ENCODE assay signal across 10 cellular contexts in the genomic region with DNA sequence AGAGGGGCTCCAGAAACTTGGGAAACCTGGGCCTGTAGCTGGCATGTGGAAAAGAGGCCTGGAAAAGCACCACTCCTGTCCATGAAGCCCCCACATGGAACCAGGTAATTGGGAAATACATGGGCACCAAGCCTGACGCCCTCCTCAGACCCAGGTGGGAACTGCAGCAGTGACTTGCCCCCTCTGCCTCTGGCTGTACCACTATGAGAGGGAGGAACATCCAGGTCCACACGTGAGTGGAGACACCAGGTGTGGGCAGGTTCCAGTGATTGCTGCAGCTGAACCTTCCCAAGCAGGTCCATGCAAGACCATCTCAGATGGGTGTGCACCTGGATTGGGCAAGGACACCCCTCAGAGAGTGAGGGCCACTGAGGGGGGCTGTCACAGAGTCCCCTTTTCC. TPM values are rescaled to one million over a fixed set of nuclear protein-coding genes. Genes with fewer than 3 reads are reported as not detected.
A peak's percentile ranks its signal among the peaks of the same experiment; 100 is the strongest.
DNase-seq lines count a peak whose midpoint lies in the region; ATAC-seq, FAIRE-seq and TF ChIP-seq lines count a peak whose summit lies in the region.
"Not testable (repeated sequence)": the region's sequence is repeated elsewhere in the genome, so short reads cannot be mapped to it uniquely, and the experiment has no call there.
"Had no signal": no experiment of that assay in that cellular context is flagged by ENCODE, and none has a peak within 500 bp of the region (broad histone marks: within the 10 kb centered on the region; RNA-seq: fewer than 3 reads in every experiment).

No MANE protein-coding gene starts in this region.

- not testable (repeated sequence) for H2BK15ac ChIP-seq in neuronal stem cell (ENCODE audit: low read length)

- POLR2A ChIA-PET in K562 (lab: Yijun Ruan, JAX) = not testable (repeated sequence)

- CTCF ChIA-PET in K562 (lab: Yijun Ruan, JAX; ENCODE audit: low intra/inter-chr PET ratio) = not testable (repeated sequence)

- not testable (repeated sequence) for H3K27ac ChIP-seq in GM23338 (ENCODE audit: low read depth); OCI-LY1 (ENCODE audit: low read depth, low read length, poor library complexity, severe bottlenecking); K562 (ENCODE audit: extremely low read depth, low read depth, low read length); neuronal stem cell (replicated peaks; ENCODE audit: low read length)

- BruUV-seq in K562 (replicated peaks; lab: Mats Ljungman, UMichigan) = not testable (repeated sequence)

- H3K79me2 ChIP-seq in GM23338 (replicated peaks; ENCODE audit: insufficient read depth); OCI-LY1 (ENCODE audit: insufficient read depth, low read length); K562 (ENCODE audit: control insufficient read depth, insufficient read depth, low read length): not testable (repeated sequence)

- ATAC-seq in GM23338, Right ventricle myocardium inferior: not testable (repeated sequence)
- peak; percentile 63; the same call in 2 of the 3 replicates for ATAC-seq in K562

- H4K91ac ChIP-seq in neuronal stem cell (ENCODE audit: low read depth, low read length, poor library complexity) = not testable (repeated sequence)

- WGBS in K562 (ENCODE audit: insufficient coverage, low coverage, missing lambda C conversion rate) = 5% methylated on average over 2 of the region's 2 CpGs
- no CpG with 5 or more reads among the region's 2 CpGs for WGBS in neuronal stem cell (ENCODE audit: extremely low coverage in 2 of 2, insufficient read length in 2 of 2, insufficient replicate concordance in 1 of 2), 2 donors

- not testable (repeated sequence) for H3K9me2 ChIP-seq in GM23338 (ENCODE audit: insufficient read depth); OCI-LY1 (ENCODE audit: low read depth, low read length)

- H3K4me1 ChIP-seq in GM23338 (ENCODE audit: insufficient read depth); OCI-LY1 (ENCODE audit: insufficient read depth, low read length, severe bottlenecking); K562 (replicated peaks in 1 of 2; ENCODE audit: control insufficient read depth in 2 of 2, insufficient read depth in 2 of 2, low read length in 2 of 2); neuronal stem cell (ENCODE audit: control insufficient read depth in 2 of 2, insufficient read depth in 1 of 2, low read depth in 1 of 2, low read length in 2 of 2): not testable (repeated sequence)

- H3K4me1 Mint-ChIP-seq in GM23338 = not testable (repeated sequence)

- FAIRE-seq in K562 (lab: Jason Lieb, UNC) = not testable (repeated sequence)

- TF ChIP-seq EP300 in K562 (IDR thresholded peaks at IDR 0.05; ENCODE audit: low read length) = not testable (repeated sequence)

- not testable (repeated sequence) for H3F3A ChIP-seq in GM23338 (replicated peaks; ENCODE audit: low read depth); OCI-LY1 (ENCODE audit: insufficient read depth, low read length)

- H3K36me3 ChIP-seq in GM23338 (ENCODE audit: insufficient read depth); OCI-LY1 (ENCODE audit: insufficient read depth, low read length); K562 (ENCODE audit: control insufficient read depth, insufficient read depth, low read length); neuronal stem cell (replicated peaks in 1 of 2; ENCODE audit: control insufficient read depth in 2 of 2, insufficient read depth in 2 of 2, low read length in 2 of 2): not testable (repeated sequence)

- H2BK12ac ChIP-seq in neuronal stem cell (ENCODE audit: low read length) = not testable (repeated sequence)

- not testable (repeated sequence) for H3K27ac Mint-ChIP-seq in GM23338

- H3K18ac ChIP-seq in neuronal stem cell (ENCODE audit: low read length) = not testable (repeated sequence)

- not testable (repeated sequence) for H3K9me3 ChIP-seq in OCI-LY1 (ENCODE audit: low read length); K562 (replicated peaks; ENCODE audit: control insufficient read depth, insufficient read depth, low read depth, low read length); neuronal stem cell (replicated peaks in 1 of 2; ENCODE audit: control insufficient read depth in 2 of 2, insufficient read depth in 1 of 2, low read depth in 1 of 2, low read length in 2 of 2)

- not testable (repeated sequence) for H2AK5ac ChIP-seq in neuronal stem cell (ENCODE audit: low read depth, low read length)

- H3K9me1 ChIP-seq in K562 (ENCODE audit: control insufficient read depth, insufficient read depth, low read length) = not testable (repeated sequence)

- not testable (repeated sequence) for H3K36me3 Mint-ChIP-seq in GM23338 (ENCODE audit: low read depth)

- H3K4ac ChIP-seq in neuronal stem cell (ENCODE audit: low read length) = not testable (repeated sequence)

- not testable (repeated sequence) for H4K8ac ChIP-seq in neuronal stem cell (ENCODE audit: low read depth, low read length)

- H3K4me2 ChIP-seq in GM23338; OCI-LY1 (ENCODE audit: low read length); K562 (ENCODE audit: insufficient read depth, low read length); neuronal stem cell (ENCODE audit: insufficient read depth, low read length, poor library complexity, severe bottlenecking): not testable (repeated sequence)

- TF ChIP-seq POLR2A in K562 (conservative IDR thresholded peaks at IDR 0.05) = not testable (repeated sequence)

- not testable (repeated sequence) for H4K20me1 ChIP-seq in GM23338 (replicated peaks; ENCODE audit: insufficient read depth); OCI-LY1 (ENCODE audit: insufficient read depth, low read length); K562 (replicated peaks; ENCODE audit: control insufficient read depth, insufficient read depth, low read length)

- H3K14ac ChIP-seq in neuronal stem cell (ENCODE audit: low read length) = not testable (repeated sequence)

- not testable (repeated sequence) for H2BK120ac ChIP-seq in neuronal stem cell (ENCODE audit: low read depth, low read length)

- not testable (repeated sequence) for H3K4me3 Mint-ChIP-seq in GM23338

- H3K9ac ChIP-seq in OCI-LY1 (ENCODE audit: low read length); K562 (ENCODE audit: insufficient read depth in 1 of 2, low read depth in 2 of 2, low read length in 2 of 2); neuronal stem cell (ENCODE audit: low read depth, low read length, poor library complexity): not testable (repeated sequence)

- in situ Hi-C loops in K562 (cut with MboI) = not testable (repeated sequence)

- TF ChIP-seq RAD21 in K562 (CRISPR knock-in tag; conservative IDR thresholded peaks at IDR 0.05 in 1 of 2, IDR thresholded peaks at IDR 0.05 in 1 of 2) = not testable (repeated sequence)

- H3K9me3 Mint-ChIP-seq in GM23338 = peaks cover 61% of the 10 kb centered on the region

- not testable (repeated sequence) for H3K27me3 ChIP-seq in GM23338 (ENCODE audit: insufficient read depth); OCI-LY1 (ENCODE audit: insufficient read depth, low read length); neuronal stem cell (ENCODE audit: control insufficient read depth in 3 of 3, insufficient read depth in 3 of 3, low read depth in 1 of 3, low read length in 3 of 3)
- H3K27me3 ChIP-seq in K562 (ENCODE audit: control insufficient read depth in 2 of 2, insufficient read depth in 2 of 2, low read length in 2 of 2) = peaks cover 0 to 14% of the 10 kb centered on the region in 2 experiments; a peak in 4 of 5 replicates

- not testable (repeated sequence) for H3K23ac ChIP-seq in neuronal stem cell (ENCODE audit: low read depth, low read length, poor library complexity)

- not testable (repeated sequence) for H2AFZ ChIP-seq in GM23338; OCI-LY1 (ENCODE audit: low read length); K562 (ENCODE audit: low read depth, low read length)
- H2AFZ ChIP-seq in neuronal stem cell (ENCODE audit: low read length) = peak overlapping the region; percentile 77

- intact Hi-C loops in K562 (cut with micrococcal nuclease); Right ventricle myocardium inferior (cut with DNase I): not testable (repeated sequence)

- not testable (repeated sequence) for H3K4me3 ChIP-seq in GM23338; Jurkat, Clone E6-1 (ENCODE audit: low read length); OCI-LY1 (ENCODE audit: low read depth, low read length, poor library complexity, severe bottlenecking); K562
- H3K4me3 ChIP-seq in neuronal stem cell (ENCODE audit: low read length in 2 of 2) = peak overlapping the region in 1 of 2 donors; percentile 50

- H3K27me3 Mint-ChIP-seq in GM23338 (ENCODE audit: insufficient read depth, low read depth, poor library complexity) = peaks cover 17% of the 10 kb centered on the region

- not testable (repeated sequence) for H2BK5ac ChIP-seq in neuronal stem cell (ENCODE audit: low read length)

- H3K79me1 ChIP-seq in neuronal stem cell (ENCODE audit: low read depth, low read length) = not testable (repeated sequence)

- TF ChIP-seq CTCF in GM23338 (conservative IDR thresholded peaks at IDR 0.05; ENCODE audit: low read depth in 2 of 2) (peak; percentile 39 to 44; a peak in 3 of 4 replicates), OCI-LY1 (IDR thresholded peaks at IDR 0.05; ENCODE audit: low read length) (peak; percentile 21), K562 (IDR thresholded peaks at IDR 0.05 in 2 of 3, conservative IDR thresholded peaks at IDR 0.05 in 1 of 3; ENCODE audit: insufficient read depth in 2 of 3, low read depth in 1 of 3, low read length in 3 of 3) (peak in 2 of 3 experiments; percentile 11 to 38; a peak in 1 of 6 replicates)

- DNase-seq in ELF-1 (ENCODE audit: low read depth, low spot score) (peak; percentile 8), GM23338 (ENCODE audit: low spot score) (peak; percentile 19), K562 (ENCODE audit: extremely low read depth in 1 of 4, low spot score in 3 of 4) (peak in 3 of 4 experiments; percentile 6 to 22 (median 6)), Right ventricle myocardium inferior (ENCODE audit: missing footprints) (peak; percentile 25)
- peak; percentile 8 for DNase-seq in Jurkat, Clone E6-1 (ENCODE audit: low read depth, low spot score)
- DNase-seq in neuronal stem cell (ENCODE audit: low spot score) = not testable (repeated sequence)

RNA-seq across cellular contexts. Expression of a gene that starts 39.6 kb away (rescaled TPM):
- total RNA-seq in GM23338 (2014; rRNA removed; shearing (Covaris generic)) = 23.8 and 24.3 TPM in 2 replicates
- polyA plus RNA-seq in GM23338 (2016; fragmentation: Nextera tagmentation; extraction: Ambion mirVana) (52.9 and 65.2 TPM in 2 replicates), K562 (2011; rRNA removed) (34.0 and 36.4 TPM in 2 replicates), K562 (2014; fragmentation: Illumina TruSeq; extraction: Trizol) (101 and 130 TPM in 2 replicates), K562 (2014; fragmentation: Nextera tagmentation; extraction: Ambion mirVana) (100 to 1,000 TPM; 158 to 203 TPM), K562 (2014; rRNA removed) (71.7 and 93.0 TPM in 2 replicates)
- 66.7 TPM for polyA plus RNA-seq in Jurkat, Clone E6-1 (2012; ENCODE audit: insufficient read depth, insufficient read length)
- total RNA-seq in K562 (2011; cell fraction: chromatin; rRNA removed; ENCODE audit: low replicate concordance) = 12.3 and 28.1 TPM in 2 replicates
- 9.7 and 10.8 TPM in 2 replicates for total RNA-seq in K562 (2011; cell fraction: nucleolus; rRNA removed)
- 12.7 and 14.7 TPM in 2 replicates for total RNA-seq in K562 (2011; cell fraction: nucleoplasm; rRNA removed)
- total RNA-seq in K562 (2014; rRNA removed) (59.1 and 81.2 TPM in 2 replicates), K562 (2014; rRNA removed; fragmentation: Illumina TruSeq; extraction: Trizol) (112 and 128 TPM in 2 replicates), K562 (2015; rRNA removed; fragmentation: Illumina TruSeq; extraction: Trizol) (110 and 123 TPM in 2 replicates), K562 (2021) (68.8 and 74.7 TPM in 2 replicates), Right ventricle myocardium inferior (38.4 TPM)
- polyA plus RNA-seq in K562 (2011; cell fraction: cytosol; rRNA removed) = 5.6 and 9.2 TPM in 2 replicates
- 12.6 and 17.9 TPM in 2 replicates for polyA plus RNA-seq in K562 (2011; cell fraction: nucleus; rRNA removed)
- 74.2 and 74.8 TPM in 2 replicates for polyA plus RNA-seq in K562 (2012)
- 21.2 and 23.5 TPM in 2 replicates for polyA minus RNA-seq in K562 (2011; rRNA and poly(A)+ RNA removed)
- 7.4 and 13.2 TPM in 2 replicates for polyA minus RNA-seq in K562 (2011; cell fraction: cytosol; rRNA and poly(A)+ RNA removed)
- 8.8 and 22.3 TPM in 2 replicates for polyA minus RNA-seq in K562 (2011; cell fraction: nucleus; rRNA and poly(A)+ RNA removed)
- 139 TPM for polyA plus RNA-seq in neuronal stem cell (2013, experiment 1 of 2)
- 146 TPM for polyA plus RNA-seq in neuronal stem cell (2013, experiment 2 of 2)

RNA-seq across cellular contexts. Expression of a gene that starts 46.8 kb away (rescaled TPM):
- total RNA-seq in GM23338 (2014; rRNA removed; shearing (Covaris generic)) = not detected in 2 replicates
- polyA plus RNA-seq in GM23338 (2016; fragmentation: Nextera tagmentation; extraction: Ambion mirVana) (not detected in 2 replicates), K562 (2011; rRNA removed) (not detected in 2 replicates), K562 (2014; fragmentation: Illumina TruSeq; extraction: Trizol) (0.07 TPM in 1 of 2 replicates, not detected in the other), K562 (2014; fragmentation: Nextera tagmentation; extraction: Ambion mirVana) (under 1 TPM; 0.08 to 0.13 TPM), K562 (2014; rRNA removed) (0.12 TPM in 1 of 2 replicates, not detected in the other)
- polyA plus RNA-seq in Jurkat, Clone E6-1 (2012; ENCODE audit: insufficient read depth, insufficient read length) = not detected
- total RNA-seq in K562 (2011; cell fraction: chromatin; rRNA removed; ENCODE audit: low replicate concordance) = not detected in 2 replicates
- not detected in 2 replicates for total RNA-seq in K562 (2011; cell fraction: nucleolus; rRNA removed)
- total RNA-seq in K562 (2011; cell fraction: nucleoplasm; rRNA removed) = not detected in 2 replicates
- total RNA-seq in K562 (2014; rRNA removed) (0.12 TPM in 1 of 2 replicates, not detected in the other), K562 (2014; rRNA removed; fragmentation: Illumina TruSeq; extraction: Trizol) (0.06 TPM in 1 of 2 replicates, not detected in the other), K562 (2015; rRNA removed; fragmentation: Illumina TruSeq; extraction: Trizol) (0.11 and 0.15 TPM in 2 replicates), K562 (2021) (not detected in 2 replicates), Right ventricle myocardium inferior (not detected)
- not detected in 2 replicates for polyA plus RNA-seq in K562 (2011; cell fraction: cytosol; rRNA removed)
- polyA plus RNA-seq in K562 (2011; cell fraction: nucleus; rRNA removed) = not detected in 2 replicates
- 0.13 and 0.90 TPM in 2 replicates for polyA plus RNA-seq in K562 (2012)
- not detected in 2 replicates for polyA minus RNA-seq in K562 (2011; rRNA and poly(A)+ RNA removed)
- polyA minus RNA-seq in K562 (2011; cell fraction: cytosol; rRNA and poly(A)+ RNA removed) = not detected in 2 replicates
- polyA minus RNA-seq in K562 (2011; cell fraction: nucleus; rRNA and poly(A)+ RNA removed) = 0.13 TPM in 1 of 2 replicates, not detected in the other
- polyA plus RNA-seq in neuronal stem cell (2013, experiment 1 of 2) = not detected
- polyA plus RNA-seq in neuronal stem cell (2013, experiment 2 of 2) = not detected
- total RNA-seq: CD8-positive, alpha-beta T cell; HFFc6; T-helper 17 cell had no signal
